8 cellular contexts compared by ENCODE assay signal in the genomic region with DNA sequence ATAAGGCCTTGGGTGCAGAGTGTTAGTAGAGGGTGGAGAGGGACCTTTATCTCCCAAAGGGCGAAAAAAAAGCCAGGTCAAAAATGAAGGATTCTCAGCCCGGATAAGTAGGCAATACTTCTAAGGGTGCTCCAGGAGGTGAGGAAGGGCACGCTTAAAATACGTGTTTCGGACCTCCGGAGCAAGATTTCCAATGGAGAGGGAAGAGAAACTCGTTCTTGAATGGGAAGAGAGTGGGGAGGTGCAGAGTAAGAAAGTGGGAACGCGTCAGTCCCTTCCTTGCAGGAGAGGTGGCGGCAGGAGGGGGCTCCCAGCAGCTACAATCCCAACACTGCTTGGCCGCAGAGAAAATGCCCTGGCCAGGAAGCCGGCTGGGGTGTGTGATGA. TPM values are rescaled to one million over a fixed set of nuclear protein-coding genes. Genes with fewer than 3 reads are reported as not detected.
DNase-seq lines count a peak whose midpoint lies in the region; ATAC-seq and TF ChIP-seq lines count a peak whose summit lies in the region.

No MANE protein-coding gene starts in this region.

- peak overlapping the region; percentile 74 for H3K27ac ChIP-seq in cardiac muscle cell

- H3K36me3 Mint-ChIP-seq in activated CD4-positive, alpha-beta memory T cell treated with anti-CD3 and anti-CD28 coated beads for 36 hours = peaks cover 18% of the 10 kb centered on the region

- intact Hi-C loops in cardiac septum (cut with DNase I) = loop anchor here (5.0 kb wide), 1 partner anchor 101 kb away; the partner anchor contains the start of gene MOB3C
- intact Hi-C loops in activated CD4-positive, alpha-beta memory T cell treated with anti-CD3 and anti-CD28 coated beads for 36 hours (cut with micrococcal nuclease) = loop anchor here (2.0 kb wide), 2 partner anchors 102 to 114 kb away; partner anchors contain the start of genes MKNK1 and MOB3C

- peak overlapping the region; percentile 85 for H3K27ac Mint-ChIP-seq in activated CD4-positive, alpha-beta memory T cell treated with anti-CD3 and anti-CD28 coated beads for 36 hours
- peak overlapping the region; percentile 93 to 95 for H3K27ac Mint-ChIP-seq in stimulated activated naive CD8-positive, alpha-beta T cell treated with anti-CD3 and anti-CD28 coated beads, Interleukin-15, amount 100 ng/mL, for 72 hours

- H3K27me3 ChIP-seq in cardiac muscle cell (no peaks in the 10 kb centered on the region), iPS-15b (ENCODE audit: control insufficient read depth, insufficient read depth, low read length) (peaks cover 2% of the 10 kb centered on the region)

- peaks cover 37% of the 10 kb centered on the region for H3K4me1 Mint-ChIP-seq in activated CD4-positive, alpha-beta memory T cell treated with anti-CD3 and anti-CD28 coated beads for 36 hours (ENCODE audit: low read depth)
- H3K4me1 Mint-ChIP-seq in stimulated activated naive CD8-positive, alpha-beta T cell treated with anti-CD3 and anti-CD28 coated beads, Interleukin-15, amount 100 ng/mL, for 72 hours = peaks cover 32% of the 10 kb centered on the region

- CTCF ChIA-PET in activated CD4-positive, alpha-beta memory T cell treated with anti-CD3 and anti-CD28 coated beads for 36 hours (lab: Charles Lee) = interaction anchor here (1.0 to 1.2 kb wide), 2 partner anchors 189 to 272 kb away, joined by 3 to 4 read pairs; no protein-coding TSS in a partner anchor

- H3K9ac ChIP-seq in iPS-15b (ENCODE audit: low read depth, low read length) = peak overlapping the region; percentile 81

- peaks cover 11% of the 10 kb centered on the region for H3K4me1 ChIP-seq in cardiac muscle cell (ENCODE audit: low read depth)
- peaks cover 15% of the 10 kb centered on the region for H3K4me1 ChIP-seq in iPS-15b (ENCODE audit: control insufficient read depth, insufficient read depth, low read length)

- DNase-seq in cardiac muscle cell (ENCODE audit: low read depth in 1 of 2, low spot score in 1 of 2) (peak in 1 of 2 donors; percentile 8), cardiac septum (ENCODE audit: low spot score) (no peak), hippocampal formation (lab: John Stamatoyannopoulos, UW) (no peak), cerebellum (ENCODE audit: low spot score) (no peak), HuH-7 (ENCODE audit: low spot score) (no peak)
- no peak for DNase-seq in activated CD4-positive, alpha-beta memory T cell treated with anti-CD3 and anti-CD28 coated beads for 36 hours
- no peak for DNase-seq in stimulated activated naive CD8-positive, alpha-beta T cell treated with anti-CD3 and anti-CD28 coated beads, Interleukin-15, amount 100 ng/mL, for 72 hours

- H3K27me3 Mint-ChIP-seq in activated CD4-positive, alpha-beta memory T cell treated with anti-CD3 and anti-CD28 coated beads for 36 hours = no peaks in the 10 kb centered on the region
- H3K27me3 Mint-ChIP-seq in stimulated activated naive CD8-positive, alpha-beta T cell treated with anti-CD3 and anti-CD28 coated beads, Interleukin-15, amount 100 ng/mL, for 72 hours = no peaks in the 10 kb centered on the region

- peaks cover 25% of the 10 kb centered on the region for H3K36me3 ChIP-seq in cardiac muscle cell
- H3K36me3 ChIP-seq in iPS-15b (ENCODE audit: control insufficient read depth, insufficient read depth, low read length) = peaks cover 4% of the 10 kb centered on the region

- TF ChIP-seq CTCF in cardiac muscle cell (IDR thresholded peaks at IDR 0.05; ENCODE audit: low read depth, low read length) = no peak

- H3K4me3 ChIP-seq in cardiac muscle cell (peak overlapping the region; percentile 65), iPS-15b (ENCODE audit: low read depth, low read length) (peak overlapping the region; percentile 86)

- peak overlapping the region; percentile 90 for H3K4me3 Mint-ChIP-seq in activated CD4-positive, alpha-beta memory T cell treated with anti-CD3 and anti-CD28 coated beads for 36 hours
- peak overlapping the region; percentile 91 to 93 for H3K4me3 Mint-ChIP-seq in stimulated activated naive CD8-positive, alpha-beta T cell treated with anti-CD3 and anti-CD28 coated beads, Interleukin-15, amount 100 ng/mL, for 72 hours

- POLR2A ChIA-PET in activated CD4-positive, alpha-beta memory T cell treated with anti-CD3 and anti-CD28 coated beads for 36 hours (lab: Charles Lee) = interaction anchor here (1.5 to 2.5 kb wide), 3 partner anchors 10 to 103 kb away, joined by 4 to 8 read pairs (median 5); no protein-coding TSS in a partner anchor

- no peaks in the 10 kb centered on the region for H3K9me3 Mint-ChIP-seq in activated CD4-positive, alpha-beta memory T cell treated with anti-CD3 and anti-CD28 coated beads for 36 hours
- H3K9me3 Mint-ChIP-seq in stimulated activated naive CD8-positive, alpha-beta T cell treated with anti-CD3 and anti-CD28 coated beads, Interleukin-15, amount 100 ng/mL, for 72 hours = no peaks in the 10 kb centered on the region

- H3K9me3 ChIP-seq in cardiac muscle cell (ENCODE audit: low read depth) = no peaks in the 10 kb centered on the region
- no peaks in the 10 kb centered on the region for H3K9me3 ChIP-seq in iPS-15b (ENCODE audit: control insufficient read depth, insufficient read depth, low read length)

- no peak for ATAC-seq in stimulated activated naive CD8-positive, alpha-beta T cell treated with anti-CD3 and anti-CD28 coated beads, Interleukin-15, amount 100 ng/mL, for 72 hours

RNA-seq across cellular contexts. Expression of gene EFCAB14, which starts 0.6 kb away (rescaled TPM):
- total RNA-seq in cardiac muscle cell (33.1 and 33.6 TPM in 2 replicates), cardiac septum (53.7 TPM), cerebellum (29.3 TPM)
- 31.3 and 33.9 TPM in 2 replicates for polyA plus RNA-seq in cardiac muscle cell
- 10 to 100 TPM; 47.1 to 48.0 TPM for total RNA-seq in activated CD4-positive, alpha-beta memory T cell treated with anti-CD3 and anti-CD28 coated beads for 36 hours

RNA-seq across cellular contexts. Expression of gene TEX38, which starts 46.7 kb away (rescaled TPM):
- total RNA-seq in cardiac muscle cell = 1.2 TPM in 1 of 2 replicates, not detected in the other
- 0.27 and 1.4 TPM in 2 replicates for polyA plus RNA-seq in cardiac muscle cell
- total RNA-seq in cardiac septum = 0.24 TPM
- total RNA-seq in activated CD4-positive, alpha-beta memory T cell treated with anti-CD3 and anti-CD28 coated beads for 36 hours = under 1 TPM in 1 of 2 experiments, not detected in 1; 0.21 TPM
- total RNA-seq in cerebellum = not detected

RNA-seq across cellular contexts. Expression of gene ATPAF1, which starts 50.2 kb away (rescaled TPM):
- total RNA-seq in cardiac muscle cell = 83.6 and 100 TPM in 2 replicates
- polyA plus RNA-seq in cardiac muscle cell = 110 and 120 TPM in 2 replicates
- 190 TPM for total RNA-seq in cardiac septum
- 10 to 100 TPM; 45.0 to 45.9 TPM for total RNA-seq in activated CD4-positive, alpha-beta memory T cell treated with anti-CD3 and anti-CD28 coated beads for 36 hours
- 32.7 TPM for total RNA-seq in cerebellum
